ENCODE assay signal across 1 cellular context in genomic region chr20:63290136-63290676, GRCh38.
TF ChIP-seq lines count a peak whose summit lies in the region.

No MANE protein-coding gene starts in this region.

TF ChIP-seq in HepG2, 621 proteins besides CTCF, POLR2A, EP300 and RAD21 (continued from another document):
- TF ChIP-seq E2F2 (CRISPR knock-in tag; IDR thresholded peaks at IDR 0.05; ENCODE audit: borderline replicate concordance): peak; percentile 66; the same call in 1 of the 2 replicates
- TF ChIP-seq MEF2D (CRISPR knock-in tag; IDR thresholded peaks at IDR 0.05): no peak
- no peak for TF ChIP-seq GMEB2 (CRISPR knock-in tag; IDR thresholded peaks at IDR 0.05; ENCODE audit: low read depth)
- no peak for TF ChIP-seq MYPOP (CRISPR knock-in tag; IDR thresholded peaks at IDR 0.05)
- TF ChIP-seq NCOA5 (CRISPR knock-in tag; IDR thresholded peaks at IDR 0.05): 0 out of 2 replicates have a peak, but pooled peaks have one; percentile 28
